16 cellular contexts compared by ENCODE assay signal in the genomic region with DNA sequence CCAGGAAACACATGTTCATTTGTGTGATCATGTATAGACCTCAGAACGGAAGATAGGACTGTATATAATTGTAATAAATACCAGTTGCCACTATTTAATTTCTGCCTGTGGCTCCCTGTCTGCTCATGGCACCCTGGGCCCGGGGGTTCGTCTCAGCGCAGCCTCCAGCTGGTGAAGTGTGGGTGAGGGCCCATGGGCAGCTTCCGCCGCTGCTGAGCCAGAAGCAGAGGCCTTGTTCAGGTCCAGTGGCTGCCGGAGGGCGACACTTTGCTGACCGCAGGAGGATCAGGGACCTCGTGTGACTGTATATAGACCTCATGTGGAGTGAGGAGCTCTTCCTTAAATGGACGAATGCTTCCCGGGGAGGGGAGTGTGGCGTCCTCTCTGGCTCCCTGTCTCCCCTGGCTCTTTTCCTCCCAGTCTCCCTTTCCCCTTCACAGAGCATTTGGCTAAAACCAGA.
DNase-seq lines count a peak whose midpoint lies in the region; ATAC-seq and TF ChIP-seq lines count a peak whose summit lies in the region.
"Had no signal": no experiment of that assay in that cellular context is flagged by ENCODE, and none has a peak within 500 bp of the region (broad histone marks: within the 10 kb centered on the region; RNA-seq: fewer than 3 reads in every experiment).

No MANE protein-coding gene starts in this region.

- ATAC-seq in Right ventricle myocardium superior (ENCODE audit: poor library complexity) (no peak), heart right ventricle (no peak), lower lobe of right lung (no peak), GM21786 (IDR thresholded peaks at IDR 0.05; ENCODE audit: unreplicated experiment) (no peak)

- intact Hi-C loops in Right ventricle myocardium superior (cut with DNase I) (no loop called here), heart right ventricle (cut with DNase I) (loop anchor here in 1 of 10 donors (10.0 kb wide), 1 partner anchor 106 kb away; no protein-coding TSS in a partner anchor), lower lobe of right lung (cut with DNase I) (no loop called here), tibial artery (cut with DNase I; ENCODE audit: low total_unique reads) (no loop called here)

- no peaks in the 10 kb centered on the region for H3K9me3 ChIP-seq in heart right ventricle
- no peaks in the 10 kb centered on the region for H3K9me3 ChIP-seq in WERI-Rb-1 (ENCODE audit: severe bottlenecking)
- H3K9me3 ChIP-seq in lower lobe of right lung: no peaks in the 10 kb centered on the region
- H3K9me3 ChIP-seq in tibial artery: no peaks in the 10 kb centered on the region
- H3K9me3 ChIP-seq: HAP-1 had no signal

- WGBS in heart right ventricle, 2 donors: 85 to 91% methylated on average over 13 of the region's 13 CpGs

- DNase-seq in Right ventricle myocardium superior: peak; percentile 12
- DNase-seq in heart right ventricle: no peak
- DNase-seq in WERI-Rb-1: no peak
- peak; percentile 45 for DNase-seq in lower lobe of right lung
- peak in 1 of 2 donors; percentile 62 for DNase-seq in tibial artery
- no peak for DNase-seq in AG20443 (ENCODE audit: low spot score)
- DNase-seq in NCI-H2171 (lab: John Stamatoyannopoulos, UW): no peak
- DNase-seq: anterior cingulate cortex; cerebellar nuclear complex; effector CD4-positive, alpha-beta T cell; KBM-7; mammary epithelial cell; NCI-H146; NCI-H2171 treated with DMSO at 0.1 percent for 48 hours had no signal

- H3K27ac ChIP-seq in heart right ventricle (no peak overlapping the region), WERI-Rb-1 (peak overlapping the region; percentile 36), lower lobe of right lung (no peak overlapping the region), tibial artery (peak overlapping the region; percentile 87 to 88)

- TF ChIP-seq CTCF in heart right ventricle (IDR thresholded peaks at IDR 0.05) (no peak), WERI-Rb-1 (IDR thresholded peaks at IDR 0.05; ENCODE audit: low read depth, low read length) (no peak), lower lobe of right lung (IDR thresholded peaks at IDR 0.05) (no peak), tibial artery (IDR thresholded peaks at IDR 0.05) (no peak)

- H3K27me3 ChIP-seq in heart right ventricle: no peaks in the 10 kb centered on the region
- no peaks in the 10 kb centered on the region for H3K27me3 ChIP-seq in WERI-Rb-1 (ENCODE audit: insufficient read depth, low read depth, severe bottlenecking)
- no peaks in the 10 kb centered on the region for H3K27me3 ChIP-seq in lower lobe of right lung (ENCODE audit: low read depth)
- H3K27me3 ChIP-seq in tibial artery: no peaks in the 10 kb centered on the region

- no peak overlapping the region for H3K4me3 ChIP-seq in heart right ventricle
- H3K4me3 ChIP-seq in WERI-Rb-1 (ENCODE audit: low read depth, low read length): no peak overlapping the region
- no peak overlapping the region for H3K4me3 ChIP-seq in lower lobe of right lung
- no peak overlapping the region for H3K4me3 ChIP-seq in tibial artery
- H3K4me3 ChIP-seq: HAP-1 had no signal

- peaks cover 0 to 39% (median 0%) of the 10 kb centered on the region in 9 donors for H3K36me3 ChIP-seq in heart right ventricle
- H3K36me3 ChIP-seq in WERI-Rb-1: peaks cover 3% of the 10 kb centered on the region; the same call in 1 of the 2 replicates
- peaks cover 10% of the 10 kb centered on the region for H3K36me3 ChIP-seq in lower lobe of right lung
- H3K36me3 ChIP-seq in tibial artery: peaks cover 0 to 4% (median 0%) of the 10 kb centered on the region in 3 donors
- H3K36me3 ChIP-seq: HAP-1 had no signal

- peaks cover 0 to 31% (median 20%) of the 10 kb centered on the region in 9 donors for H3K4me1 ChIP-seq in heart right ventricle
- H3K4me1 ChIP-seq in lower lobe of right lung: peaks cover 17% of the 10 kb centered on the region
- peaks cover 11 to 66% (median 57%) of the 10 kb centered on the region in 4 donors for H3K4me1 ChIP-seq in tibial artery
- H3K4me1 ChIP-seq: HAP-1 had no signal

Comparison
In these comparisons a context has a peak if more than half of its experiments do, and no peak if none do; other contexts are left out.
1. DNase-seq: peak in Right ventricle myocardium superior (single experiment) and lower lobe of right lung (single experiment); none in heart right ventricle (0 of 2), WERI-Rb-1 (single experiment), AG20443 (single experiment) and NCI-H2171 (single experiment).
2. H3K27ac ChIP-seq: peak in WERI-Rb-1 (single experiment) and tibial artery (2 of 2); none in heart right ventricle (0 of 10) and lower lobe of right lung (single experiment).